ENCODE assay signal across 14 cellular contexts in genomic region chr15:41849204-41849603, GRCh38.
"Had no signal": no experiment of that assay in that cellular context is flagged by ENCODE, and none has a peak within 500 bp of the region (broad histone marks: within the 10 kb centered on the region; RNA-seq: fewer than 3 reads in every experiment).

No MANE protein-coding gene starts in this region.

- H3K27ac ChIP-seq: transverse colon had no signal

- H3K4me1 ChIP-seq: transverse colon had no signal

- H3K36me3 Mint-ChIP-seq: activated naive CD8-positive, alpha-beta T cell had no signal

- H3K9ac ChIP-seq: SK-N-SH had no signal

- H3K9me3 ChIP-seq: SK-N-SH, transverse colon had no signal

- H3K27ac Mint-ChIP-seq: activated naive CD8-positive, alpha-beta T cell had no signal

- H3K4me2 ChIP-seq: SK-N-SH had no signal

- H3K27me3 Mint-ChIP-seq: activated naive CD8-positive, alpha-beta T cell; T-cell had no signal

- DNase-seq: activated gamma-delta T cell treated with Interleukin-2 at 50 U/mL for 16 hours; activated T-cell treated with anti-CD3 and anti-CD28 coated beads, Interleukin-2, amount 50 U/mL, for 4 hours; amniotic stem cell; effector CD8-positive, alpha-beta T cell; naive B cell; nucleus accumbens; posterior cingulate gyrus; SK-N-SH; stimulated activated naive CD4-positive, alpha-beta T cell; T-cell; T-helper 9 cell; transverse colon had no signal

- H3K4me3 ChIP-seq: transverse colon had no signal

- H3K9me3 Mint-ChIP-seq: activated T-cell treated with anti-CD3 and anti-CD28 coated beads, Interleukin-2, amount 50 U/mL, for 4 hours; naive B cell; T-cell had no signal

- FAIRE-seq: islet of Langerhans had no signal

- H3K4me3 Mint-ChIP-seq: activated naive CD8-positive, alpha-beta T cell; activated T-cell treated with anti-CD3 and anti-CD28 coated beads, Interleukin-2, amount 50 U/mL, for 4 hours; naive B cell; T-cell had no signal

- H3K4me1 Mint-ChIP-seq: T-cell had no signal
